ENCODE assay signal across 9 cellular contexts in the genomic region with DNA sequence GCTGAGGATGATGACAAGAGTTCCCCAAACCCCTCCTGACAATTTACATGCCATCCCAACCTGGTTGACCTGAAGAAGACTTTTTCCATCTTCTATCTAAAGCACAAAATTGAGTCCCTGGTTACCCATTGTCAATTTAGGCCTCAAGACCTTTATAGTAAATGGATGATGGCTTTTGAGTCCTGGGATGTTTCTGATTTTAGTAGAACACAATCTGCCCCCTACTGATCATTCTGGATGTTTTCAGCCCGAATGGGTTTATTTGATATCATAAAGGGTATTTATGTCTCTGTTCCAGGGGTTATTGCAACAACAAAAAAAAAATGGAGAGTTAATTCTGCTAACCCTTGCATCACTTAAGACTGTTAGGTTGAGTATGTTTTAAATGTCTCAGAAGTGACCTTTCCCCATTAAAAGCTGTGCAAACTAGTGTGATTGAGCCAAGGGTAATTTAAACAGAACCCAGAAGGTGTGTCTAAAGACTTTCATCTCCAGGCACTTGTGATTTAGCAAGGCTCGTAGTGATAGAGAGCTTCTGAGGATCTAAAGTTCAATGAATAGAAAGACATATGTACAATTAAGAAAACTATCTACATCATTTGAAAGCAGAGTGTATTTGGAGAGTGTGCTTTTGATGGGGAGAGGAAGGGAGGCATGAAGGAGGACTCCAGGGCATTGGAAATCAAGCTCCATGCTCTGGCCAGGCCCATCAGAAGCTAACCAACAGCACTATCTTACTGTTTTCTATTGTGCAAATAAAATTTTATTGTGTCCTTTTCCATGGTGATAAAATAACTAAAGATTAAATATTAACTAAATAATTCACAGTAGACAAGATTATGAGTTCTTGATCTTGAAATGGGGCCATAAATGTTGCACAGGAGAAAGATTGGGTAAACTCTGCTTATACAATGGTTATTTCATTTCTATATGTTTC.
DNase-seq lines count a peak whose midpoint lies in the region; ATAC-seq and TF ChIP-seq lines count a peak whose summit lies in the region.
"Had no signal": no experiment of that assay in that cellular context is flagged by ENCODE, and none has a peak within 500 bp of the region (broad histone marks: within the 10 kb centered on the region; RNA-seq: fewer than 3 reads in every experiment).

No MANE protein-coding gene starts in this region.

- no peak overlapping the region for H3K4me3 ChIP-seq in brain microvascular endothelial cell (ENCODE audit: low read depth, low read length)
- H3K4me3 ChIP-seq: SJSA1 had no signal

- H3K27me3 ChIP-seq in brain microvascular endothelial cell (replicated peaks): no peaks in the 10 kb centered on the region
- H3K27me3 ChIP-seq: SJSA1 had no signal

- no peak overlapping the region for H3K4me3 Mint-ChIP-seq in stimulated activated effector memory CD8-positive, alpha-beta T cell treated with anti-CD3 and anti-CD28 coated beads, Interleukin-12 subunit alpha, Interleukin-12 subunit beta, amount 100 ng/mL, for 72 hours

- DNase-seq in ELR (ENCODE audit: low read depth): peak; percentile 53
- DNase-seq in Kasumi-1 (lab: John Stamatoyannopoulos, UW): peak; percentile 64 to 80
- no peak for DNase-seq in brain microvascular endothelial cell
- DNase-seq in midbrain (lab: John Stamatoyannopoulos, UW): peak; percentile 31
- DNase-seq in glomerular visceral epithelial cell (ENCODE audit: extremely low spot score): no peak
- DNase-seq in NCI-H1436 treated with DMSO at 0.1 percent for 48 hours (lab: John Stamatoyannopoulos, UW): no peak
- DNase-seq in stimulated activated effector memory CD8-positive, alpha-beta T cell treated with anti-CD3 and anti-CD28 coated beads, Interleukin-12 subunit alpha, Interleukin-12 subunit beta, amount 100 ng/mL, for 72 hours (ENCODE audit: low spot score in 2 of 2): no peak
- no peak for DNase-seq in activated CD4-positive, alpha-beta T cell treated with anti-CD3 and anti-CD28 coated beads, Interleukin-2, amount 50 U/mL, for 48 hours

- in situ Hi-C loops in brain microvascular endothelial cell (cut with HindIII; ENCODE audit: low pct_ligation_motif_present, low sequenced_read_pairs): no loop called here

- no peak for ATAC-seq in stimulated activated effector memory CD8-positive, alpha-beta T cell treated with anti-CD3 and anti-CD28 coated beads, Interleukin-12 subunit alpha, Interleukin-12 subunit beta, amount 100 ng/mL, for 72 hours

- no peaks in the 10 kb centered on the region for H3K9me3 Mint-ChIP-seq in stimulated activated effector memory CD8-positive, alpha-beta T cell treated with anti-CD3 and anti-CD28 coated beads, Interleukin-12 subunit alpha, Interleukin-12 subunit beta, amount 100 ng/mL, for 72 hours

- H3K36me3 ChIP-seq in brain microvascular endothelial cell (replicated peaks): no peaks in the 10 kb centered on the region
- H3K36me3 ChIP-seq: SJSA1 had no signal

- TF ChIP-seq CTCF in brain microvascular endothelial cell (IDR thresholded peaks at IDR 0.05; ENCODE audit: low read depth, low read length, missing control alignments): peak; percentile 44

- H3K4me1 Mint-ChIP-seq in stimulated activated effector memory CD8-positive, alpha-beta T cell treated with anti-CD3 and anti-CD28 coated beads, Interleukin-12 subunit alpha, Interleukin-12 subunit beta, amount 100 ng/mL, for 72 hours: no peaks in the 10 kb centered on the region

- no peak overlapping the region for H3K27ac Mint-ChIP-seq in stimulated activated effector memory CD8-positive, alpha-beta T cell treated with anti-CD3 and anti-CD28 coated beads, Interleukin-12 subunit alpha, Interleukin-12 subunit beta, amount 100 ng/mL, for 72 hours

- H3K27ac ChIP-seq in brain microvascular endothelial cell: no peak overlapping the region
- H3K27ac ChIP-seq: SJSA1 had no signal

- H3K36me3 Mint-ChIP-seq in stimulated activated effector memory CD8-positive, alpha-beta T cell treated with anti-CD3 and anti-CD28 coated beads, Interleukin-12 subunit alpha, Interleukin-12 subunit beta, amount 100 ng/mL, for 72 hours: no peaks in the 10 kb centered on the region

Comparison
In these comparisons a context has a peak if more than half of its experiments do, and no peak if none do; other contexts are left out.
1. DNase-seq: peak in ELR (single experiment), Kasumi-1 (2 of 2) and midbrain (single experiment); none in brain microvascular endothelial cell (single experiment), glomerular visceral epithelial cell (single experiment), NCI-H1436 treated with DMSO at 0.1 percent for 48 hours (single experiment), stimulated activated effector memory CD8-positive, alpha-beta T cell treated with anti-CD3 and anti-CD28 coated beads, Interleukin-12 subunit alpha, Interleukin-12 subunit beta, amount 100 ng/mL, for 72 hours (0 of 2) and activated CD4-positive, alpha-beta T cell treated with anti-CD3 and anti-CD28 coated beads, Interleukin-2, amount 50 U/mL, for 48 hours (0 of 2).